13 cellular contexts compared by ENCODE assay signal in genomic region chr5:36300927-36301540, GRCh38. TPM values are rescaled to one million over a fixed set of nuclear protein-coding genes. Genes with fewer than 3 reads are reported as not detected.
DNase-seq lines count a peak whose midpoint lies in the region; ATAC-seq and TF ChIP-seq lines count a peak whose summit lies in the region.
"Had no signal": no experiment of that assay in that cellular context is flagged by ENCODE, and none has a peak within 500 bp of the region (broad histone marks: within the 10 kb centered on the region; RNA-seq: fewer than 3 reads in every experiment).

No MANE protein-coding gene starts in this region.

- intact Hi-C loops in left cardiac atrium (cut with DNase I) (loop anchor here in 1 of 2 donors (5.0 to 10.0 kb wide), 2 partner anchors 56 to 124 kb away; partner anchors contain the start of gene NADK2), upper lobe of right lung (cut with DNase I) (no loop called here)

- DNase-seq in cardiac muscle cell (ENCODE audit: low read depth in 1 of 2, low spot score in 1 of 2): no peak
- no peak for DNase-seq in left cardiac atrium
- DNase-seq in upper lobe of right lung: no peak
- no peak for DNase-seq in BE2C
- no peak for DNase-seq in hepatic stellate cell (ENCODE audit: low spot score)
- DNase-seq: midbrain had no signal

- peaks cover 22% of the 10 kb centered on the region for H3K4me1 ChIP-seq in cardiac muscle cell (ENCODE audit: low read depth)
- H3K4me1 ChIP-seq in endocrine pancreas (ENCODE audit: control insufficient read depth, insufficient read depth, low read length): no peaks in the 10 kb centered on the region
- H3K4me1 ChIP-seq in upper lobe of right lung: peaks cover 10% of the 10 kb centered on the region
- no peaks in the 10 kb centered on the region for H3K4me1 ChIP-seq in BE2C

- H3K9me3 Mint-ChIP-seq in nephron: no peaks in the 10 kb centered on the region

- H3K27me3 ChIP-seq in cardiac muscle cell (no peaks in the 10 kb centered on the region), endocrine pancreas (ENCODE audit: control insufficient read depth, insufficient read depth, low read length) (no peaks in the 10 kb centered on the region), upper lobe of right lung (no peaks in the 10 kb centered on the region), BE2C (no peaks in the 10 kb centered on the region; the same call in 1 of the 2 replicates)

- H3K36me3 ChIP-seq in cardiac muscle cell (no peaks in the 10 kb centered on the region), endocrine pancreas (ENCODE audit: control insufficient read depth, insufficient read depth, low read length) (no peaks in the 10 kb centered on the region), upper lobe of right lung (no peaks in the 10 kb centered on the region), BE2C (no peaks in the 10 kb centered on the region)

- no peak overlapping the region for H3K4me3 ChIP-seq in cardiac muscle cell
- H3K4me3 ChIP-seq in endocrine pancreas (ENCODE audit: control insufficient read depth, insufficient read depth, low read length): peak overlapping the region; percentile 66
- H3K4me3 ChIP-seq in upper lobe of right lung: peak overlapping the region; percentile 35
- no peak overlapping the region for H3K4me3 ChIP-seq in BE2C (ENCODE audit: low read depth, low read length)
- H3K4me3 ChIP-seq: skin epidermis had no signal

- H3K27ac ChIP-seq in cardiac muscle cell (peak overlapping the region; percentile 89), upper lobe of right lung (peak overlapping the region; percentile 28)

- no peak for ATAC-seq in left cardiac atrium
- ATAC-seq in upper lobe of right lung: no peak
- ATAC-seq in HG03457 (IDR thresholded peaks at IDR 0.05; ENCODE audit: unreplicated experiment): no peak

- H3K36me3 Mint-ChIP-seq in nephron (ENCODE audit: low read depth): no peaks in the 10 kb centered on the region

- H3K9ac ChIP-seq in endocrine pancreas (ENCODE audit: control insufficient read depth, insufficient read depth, low read length): no peak overlapping the region

- peak overlapping the region; percentile 80 to 93 (median 87) for H3K27ac Mint-ChIP-seq in nephron

- no peaks in the 10 kb centered on the region for H3K27me3 Mint-ChIP-seq in nephron (ENCODE audit: low read depth)

- H3K9me3 ChIP-seq in cardiac muscle cell (ENCODE audit: low read depth): no peaks in the 10 kb centered on the region
- H3K9me3 ChIP-seq in endocrine pancreas (ENCODE audit: control insufficient read depth, low read length): no peaks in the 10 kb centered on the region
- no peaks in the 10 kb centered on the region for H3K9me3 ChIP-seq in upper lobe of right lung
- no peaks in the 10 kb centered on the region for H3K9me3 ChIP-seq in BE2C

- no peak for TF ChIP-seq CTCF in cardiac muscle cell (IDR thresholded peaks at IDR 0.05; ENCODE audit: low read depth, low read length)
- TF ChIP-seq CTCF in nephron (IDR thresholded peaks at IDR 0.05; ENCODE audit: unreplicated experiment in 3 of 3): no peak
- no peak for TF ChIP-seq CTCF in upper lobe of right lung (IDR thresholded peaks at IDR 0.05)
- TF ChIP-seq CTCF in BE2C (IDR thresholded peaks at IDR 0.05; ENCODE audit: low read depth, low read length): no peak

- peak overlapping the region; percentile 21 to 48 (median 44) for H3K4me3 Mint-ChIP-seq in nephron

- peaks cover 36% of the 10 kb centered on the region for H3K4me1 Mint-ChIP-seq in nephron

RNA-seq across cellular contexts. Expression of gene RANBP3L, which starts 0.7 kb away (rescaled TPM):
- 0.57 and 0.85 TPM in 2 replicates for total RNA-seq in cardiac muscle cell
- 0.21 and 0.48 TPM in 2 replicates for polyA plus RNA-seq in cardiac muscle cell
- total RNA-seq in left cardiac atrium: 1 to 10 TPM in 1 of 2 donors, under 1 TPM in 1; 0.18 to 1.2 TPM
- total RNA-seq in upper lobe of right lung: 7.1 TPM
- polyA plus RNA-seq in BE2C (2012; ENCODE audit: insufficient read depth, insufficient read length, low read depth): not detected
- total RNA-seq: glomerular endothelial cell, HT-29 had no signal
- polyA plus RNA-seq: AG04450 had no signal

RNA-seq across cellular contexts. Expression of gene NADK2, which starts 59.3 kb away (rescaled TPM):
- total RNA-seq in cardiac muscle cell (37.8 and 38.2 TPM in 2 replicates), left cardiac atrium (10 to 100 TPM; 27.7 to 31.6 TPM), upper lobe of right lung (21.1 TPM)
- polyA plus RNA-seq in cardiac muscle cell: 41.3 and 52.3 TPM in 2 replicates
- polyA plus RNA-seq in BE2C (2012; ENCODE audit: insufficient read depth, insufficient read length, low read depth): 12.1 TPM

Comparison
In these comparisons a context has a peak if more than half of its experiments do, and no peak if none do; other contexts are left out.
1. H3K4me3 ChIP-seq: peak in endocrine pancreas (single experiment) and upper lobe of right lung (single experiment); none in cardiac muscle cell (single experiment) and BE2C (single experiment).